1 cellular context compared by ENCODE assay signal in genomic region chr1:25338188-25338981, GRCh38.
TF ChIP-seq lines count a peak whose summit lies in the region.

TSS of gene TMEM50A (plus strand) at chr1:25338334. CDS start at chr1:25340487, 2,153 bp downstream.

TF ChIP-seq in HepG2, 621 proteins besides CTCF, POLR2A, EP300 and RAD21 (continued from another document):
- TF ChIP-seq, protein P1, sequence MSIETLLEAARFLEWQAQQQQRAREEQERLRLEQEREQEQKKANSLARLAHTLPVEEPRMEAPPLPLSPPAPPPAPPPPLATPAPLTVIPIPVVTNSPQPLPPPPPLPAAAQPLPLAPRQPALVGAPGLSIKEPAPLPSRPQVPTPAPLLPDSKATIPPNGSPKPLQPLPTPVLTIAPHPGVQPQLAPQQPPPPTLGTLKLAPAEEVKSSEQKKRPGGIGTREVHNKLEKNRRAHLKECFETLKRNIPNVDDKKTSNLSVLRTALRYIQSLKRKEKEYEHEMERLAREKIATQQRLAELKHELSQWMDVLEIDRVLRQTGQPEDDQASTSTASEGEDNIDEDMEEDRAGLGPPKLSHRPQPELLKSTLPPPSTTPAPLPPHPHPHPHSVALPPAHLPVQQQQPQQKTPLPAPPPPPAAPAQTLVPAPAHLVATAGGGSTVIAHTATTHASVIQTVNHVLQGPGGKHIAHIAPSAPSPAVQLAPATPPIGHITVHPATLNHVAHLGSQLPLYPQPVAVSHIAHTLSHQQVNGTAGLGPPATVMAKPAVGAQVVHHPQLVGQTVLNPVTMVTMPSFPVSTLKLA (IDR thresholded peaks at IDR 0.05): 0 out of 2 replicates have a peak, but pooled peaks have one; percentile 26
- 0 out of 2 replicates have a peak, but pooled peaks have one; percentile 38 for TF ChIP-seq ARHGAP35 (CRISPR knock-in tag; IDR thresholded peaks at IDR 0.05; ENCODE audit: borderline replicate concordance)
- TF ChIP-seq, protein P2, sequence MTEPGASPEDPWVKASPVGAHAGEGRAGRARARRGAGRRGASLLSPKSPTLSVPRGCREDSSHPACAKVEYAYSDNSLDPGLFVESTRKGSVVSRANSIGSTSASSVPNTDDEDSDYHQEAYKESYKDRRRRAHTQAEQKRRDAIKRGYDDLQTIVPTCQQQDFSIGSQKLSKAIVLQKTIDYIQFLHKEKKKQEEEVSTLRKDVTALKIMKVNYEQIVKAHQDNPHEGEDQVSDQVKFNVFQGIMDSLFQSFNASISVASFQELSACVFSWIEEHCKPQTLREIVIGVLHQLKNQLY (CRISPR knock-in tag; IDR thresholded peaks at IDR 0.05): no peak
- TF ChIP-seq ZNF496 (CRISPR knock-in tag; IDR thresholded peaks at IDR 0.05; ENCODE audit: insufficient replicate concordance): no peak
- TF ChIP-seq TIGD3 (CRISPR knock-in tag; IDR thresholded peaks at IDR 0.05; ENCODE audit: borderline replicate concordance): no peak
- peak; percentile 26; the same call in 1 of the 2 replicates for TF ChIP-seq ZNF616 (CRISPR knock-in tag; IDR thresholded peaks at IDR 0.05; ENCODE audit: low read depth)
- TF ChIP-seq CREB1 (IDR thresholded peaks at IDR 0.05): no peak
- 0 out of 2 replicates have a peak, but pooled peaks have one; percentile 16 for TF ChIP-seq CREB1 (CRISPR knock-in tag; IDR thresholded peaks at IDR 0.05)
- no peak for TF ChIP-seq CHCHD3 (CRISPR knock-in tag; IDR thresholded peaks at IDR 0.05)
- TF ChIP-seq ETV5 (CRISPR knock-in tag; IDR thresholded peaks at IDR 0.05; ENCODE audit: borderline replicate concordance): peak; percentile 15; the same call in 1 of the 2 replicates
- no peak for TF ChIP-seq FLYWCH1 (CRISPR knock-in tag; IDR thresholded peaks at IDR 0.05)
- TF ChIP-seq HIVEP1 (CRISPR knock-in tag; IDR thresholded peaks at IDR 0.05): peak; percentile 68; the same call in 1 of the 2 replicates
- TF ChIP-seq SALL2 (CRISPR knock-in tag; IDR thresholded peaks at IDR 0.05): 0 out of 2 replicates have a peak, but pooled peaks have one; percentile 43
- TF ChIP-seq SATB2 (CRISPR knock-in tag; IDR thresholded peaks at IDR 0.05): no peak
- no peak for TF ChIP-seq LCORL (IDR thresholded peaks at IDR 0.05)
- TF ChIP-seq LCORL (CRISPR knock-in tag; IDR thresholded peaks at IDR 0.05): peak; percentile 66
- 0 out of 2 replicates have a peak, but pooled peaks have one; percentile 42 for TF ChIP-seq ZSCAN31 (CRISPR knock-in tag; IDR thresholded peaks at IDR 0.05; ENCODE audit: low read depth)
- TF ChIP-seq CHD2 (IDR thresholded peaks at IDR 0.05; ENCODE audit: low read depth, low read length): no peak
- TF ChIP-seq, protein P3, sequence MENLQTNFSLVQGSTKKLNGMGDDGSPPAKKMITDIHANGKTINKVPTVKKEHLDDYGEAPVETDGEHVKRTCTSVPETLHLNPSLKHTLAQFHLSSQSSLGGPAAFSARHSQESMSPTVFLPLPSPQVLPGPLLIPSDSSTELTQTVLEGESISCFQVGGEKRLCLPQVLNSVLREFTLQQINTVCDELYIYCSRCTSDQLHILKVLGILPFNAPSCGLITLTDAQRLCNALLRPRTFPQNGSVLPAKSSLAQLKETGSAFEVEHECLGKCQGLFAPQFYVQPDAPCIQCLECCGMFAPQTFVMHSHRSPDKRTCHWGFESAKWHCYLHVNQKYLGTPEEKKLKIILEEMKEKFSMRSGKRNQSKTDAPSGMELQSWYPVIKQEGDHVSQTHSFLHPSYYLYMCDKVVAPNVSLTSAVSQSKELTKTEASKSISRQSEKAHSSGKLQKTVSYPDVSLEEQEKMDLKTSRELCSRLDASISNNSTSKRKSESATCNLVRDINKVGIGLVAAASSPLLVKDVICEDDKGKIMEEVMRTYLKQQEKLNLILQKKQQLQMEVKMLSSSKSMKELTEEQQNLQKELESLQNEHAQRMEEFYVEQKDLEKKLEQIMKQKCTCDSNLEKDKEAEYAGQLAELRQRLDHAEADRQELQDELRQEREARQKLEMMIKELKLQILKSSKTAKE (CRISPR knock-in tag; IDR thresholded peaks at IDR 0.05; ENCODE audit: borderline replicate concordance): 0 out of 2 replicates have a peak, but pooled peaks have one; percentile 13
- TF ChIP-seq ZNF337 (CRISPR knock-in tag; IDR thresholded peaks at IDR 0.05; ENCODE audit: borderline replicate concordance, low read depth): no peak
- peak; percentile 45; the same call in 1 of the 2 replicates for TF ChIP-seq RXRA (CRISPR knock-in tag; IDR thresholded peaks at IDR 0.05)
- no peak for TF ChIP-seq ZNF549 (CRISPR knock-in tag; IDR thresholded peaks at IDR 0.05)
TF ChIP-seq in HepG2: peak in this region for 182.
